ENCODE assay signal across 8 cellular contexts in genomic region chr15:56249080-56249479, GRCh38. TPM values are rescaled to one million over a fixed set of nuclear protein-coding genes. Genes with fewer than 3 reads are reported as not detected.
DNase-seq lines count a peak whose midpoint lies in the region; ATAC-seq and TF ChIP-seq lines count a peak whose summit lies in the region.

No MANE protein-coding gene starts in this region.

- POLR2A ChIA-PET in Panc1 (lab: Charles Lee): no interaction called here

- no TSS peak for BruUV-seq in Panc1 (replicated peaks; lab: Mats Ljungman, UMichigan)

- no peaks in the 10 kb centered on the region for H3K9me3 ChIP-seq in Panc1 (ENCODE audit: control insufficient read depth, insufficient read depth, low read depth, low read length)
- H3K9me3 ChIP-seq in uterus: no peaks in the 10 kb centered on the region

- intact Hi-C loops in Panc1 (cut with micrococcal nuclease; ENCODE audit: unreplicated experiment) (loop anchor here (1.0 to 10.0 kb wide), 4 partner anchors 118 to 254 kb away; partner anchors contain the start of genes NEDD4 and TEX9), uterus (cut with DNase I; ENCODE audit: low total_unique reads) (no loop called here)

- CTCF ChIA-PET in Panc1 (lab: Charles Lee): interaction anchor here (0.6 to 1.1 kb wide), 5 partner anchors 16 to 157 kb away, joined by 3 to 4 read pairs (median 3); no protein-coding TSS in a partner anchor

- H3K4me3 ChIP-seq in AG10803 (ENCODE audit: low read length): no peak overlapping the region
- no peak overlapping the region for H3K4me3 ChIP-seq in H7 (ENCODE audit: insufficient read depth, low read depth, low read length)
- no peak overlapping the region for H3K4me3 ChIP-seq in Panc1 (ENCODE audit: low read depth in 2 of 2, low read length in 2 of 2)
- no peak overlapping the region for H3K4me3 ChIP-seq in fibroblast of the aortic adventitia (ENCODE audit: low read depth, low read length)
- no peak overlapping the region for H3K4me3 ChIP-seq in uterus

- no peak overlapping the region for H3K27ac ChIP-seq in Panc1 (ENCODE audit: low read length)
- H3K27ac ChIP-seq in uterus: no peak overlapping the region

- H3K4me1 ChIP-seq in Panc1 (ENCODE audit: control insufficient read depth, insufficient read depth, low read length): peaks cover 9% of the 10 kb centered on the region
- peaks cover 0 to 6% of the 10 kb centered on the region in 2 donors for H3K4me1 ChIP-seq in uterus

- H3K27me3 ChIP-seq in H7 (ENCODE audit: control insufficient read depth, insufficient read depth, low read length) (no peaks in the 10 kb centered on the region), Panc1 (ENCODE audit: control insufficient read depth, insufficient read depth, low read length) (no peaks in the 10 kb centered on the region), uterus (no peaks in the 10 kb centered on the region)

- TF ChIP-seq CTCF in AG10803 (conservative IDR thresholded peaks at IDR 0.05; ENCODE audit: low read length) (peak; percentile 48), Panc1 (IDR thresholded peaks at IDR 0.05) (peak; percentile 41; the same call in 1 of the 2 replicates), fibroblast of the aortic adventitia (IDR thresholded peaks at IDR 0.05; ENCODE audit: insufficient read depth, low read length) (peak; percentile 52), uterus (IDR thresholded peaks at IDR 0.05) (no peak)

- DNase-seq in AG10803 (ENCODE audit: low read depth) (peak; percentile 62), H7 (peak; percentile 36), Panc1 (ENCODE audit: low read depth, low spot score) (no peak), fibroblast of the aortic adventitia (ENCODE audit: low read depth) (peak; percentile 81), uterus (no peak), activated gamma-delta T cell (lab: John Stamatoyannopoulos, UW) (no peak), NCI-H187 (lab: John Stamatoyannopoulos, UW) (no peak)

- in situ Hi-C loops in Panc1 (cut with HindIII; ENCODE audit: low pct_unique_long_range_greater_than_20kb, low sequenced_read_pairs): no loop called here

- no peak for TF ChIP-seq POLR2A in uterus (IDR thresholded peaks at IDR 0.05)

- ATAC-seq in Panc1 (no peak), HG02981 (IDR thresholded peaks at IDR 0.05; ENCODE audit: unreplicated experiment) (no peak)

- H3K36me3 ChIP-seq in H7 (replicated peaks; ENCODE audit: control insufficient read depth, insufficient read depth, low read length) (no peaks in the 10 kb centered on the region), Panc1 (ENCODE audit: control insufficient read depth, insufficient read depth, low read length) (no peaks in the 10 kb centered on the region), uterus (no peaks in the 10 kb centered on the region)

RNA-seq across cellular contexts. Expression of gene RFX7, which starts 5.4 kb away (rescaled TPM):
- total RNA-seq in H7 (2014; rRNA removed; shearing (Covaris generic)): 8.7 and 10.2 TPM in 2 replicates
- total RNA-seq in Panc1 (2021; ENCODE audit: unreplicated experiment): 24.2 TPM
- 8.5 TPM for polyA plus RNA-seq in Panc1 (2012; ENCODE audit: insufficient read length)
- total RNA-seq in fibroblast of the aortic adventitia (ENCODE audit: low replicate concordance): 4.1 and 9.5 TPM in 2 replicates
- 10 to 100 TPM in 2 of 4 donors, 1 to 10 TPM in 2; 3.1 to 22.9 (median 11.9) TPM for total RNA-seq in uterus

Comparison
In these comparisons a context has a peak if more than half of its experiments do, and no peak if none do; other contexts are left out.
1. DNase-seq: peak in AG10803 (single experiment), H7 (single experiment) and fibroblast of the aortic adventitia (single experiment); none in Panc1 (single experiment), uterus (0 of 2), activated gamma-delta T cell (single experiment) and NCI-H187 (0 of 2).
2. CTCF ChIP-seq: peak in AG10803 (single experiment), Panc1 (single experiment) and fibroblast of the aortic adventitia (single experiment); none in uterus (0 of 4).